ENCODE assay signal across 22 cellular contexts in genomic region chrX:37863728-37864127, GRCh38.
"Had no signal": no experiment of that assay in that cellular context is flagged by ENCODE, and none has a peak within 500 bp of the region (broad histone marks: within the 10 kb centered on the region; RNA-seq: fewer than 3 reads in every experiment).

No MANE protein-coding gene starts in this region.

- H3K27ac ChIP-seq: adrenal gland, KMS-11, SK-N-MC had no signal

- H3K4me1 ChIP-seq: adrenal gland had no signal

- H3K27ac Mint-ChIP-seq: activated CD8-positive, alpha-beta T cell treated with anti-CD3 and anti-CD28 coated beads for 36 hours; activated naive CD8-positive, alpha-beta T cell treated with anti-CD3 and anti-CD28 coated beads, Interleukin-2, amount 10 ng/mL, durations not matched to agents 7 days and 5 days; T-cell had no signal

- FAIRE-seq: TTC549 had no signal

- ATAC-seq: activated CD8-positive, alpha-beta T cell treated with anti-CD3 and anti-CD28 coated beads for 36 hours; T-cell had no signal

- DNase-seq: activated CD4-positive, alpha-beta T cell treated with anti-CD3 and anti-CD28 coated beads, Interleukin-2, amount 50 U/mL, for 1 hour; activated CD4-positive, CD25-positive, alpha-beta regulatory T cell; activated CD8-positive, alpha-beta memory T cell treated with anti-CD3 and anti-CD28 coated beads, Interleukin-2, amount 50 U/mL, for 4 hours; activated CD8-positive, alpha-beta T cell treated with anti-CD3 and anti-CD28 coated beads for 36 hours; activated naive CD4-positive, alpha-beta T cell treated with anti-CD3 and anti-CD28 coated beads, Interleukin-2, amount 50 U/mL, for 16 hours; activated naive CD8-positive, alpha-beta T cell treated with anti-CD3 and anti-CD28 coated beads, Interleukin-2, amount 10 ng/mL, durations not matched to agents 7 days and 5 days; adrenal gland; anterior cingulate cortex; NCI-H1092; NCI-H1417; NCI-H1930; NCI-H2107; NCI-H345; NCI-H510A; NCI-H526 treated with DMSO at 0.1 percent for 48 hours; NCI-H82; T-cell; T-helper 2 cell; T1000 had no signal

- H3K4me2 ChIP-seq: KMS-11 had no signal

- H3K36me3 ChIP-seq: adrenal gland had no signal

- H3K4me3 Mint-ChIP-seq: activated CD8-positive, alpha-beta T cell treated with anti-CD3 and anti-CD28 coated beads for 36 hours; activated naive CD8-positive, alpha-beta T cell treated with anti-CD3 and anti-CD28 coated beads, Interleukin-2, amount 10 ng/mL, durations not matched to agents 7 days and 5 days; T-cell had no signal

- H3K9ac ChIP-seq: KMS-11 had no signal

- H3K4me3 ChIP-seq: adrenal gland, SK-N-MC had no signal

- H3K9me3 ChIP-seq: adrenal gland had no signal

- H3K36me3 Mint-ChIP-seq: T-cell had no signal
